ENCODE assay signal across 16 cellular contexts in genomic region chr21:42580076-42580792, GRCh38.
"Had no signal": no experiment of that assay in that cellular context is flagged by ENCODE, and none has a peak within 500 bp of the region (broad histone marks: within the 10 kb centered on the region; RNA-seq: fewer than 3 reads in every experiment).

No MANE protein-coding gene starts in this region.

- H3K27ac ChIP-seq: brain microvascular endothelial cell, esophagus squamous epithelium, lower lobe of right lung, pancreas, thyroid gland had no signal

- H3K27me3 ChIP-seq: esophagus squamous epithelium, pancreas, thyroid gland had no signal

- H3K9me3 ChIP-seq: lower lobe of right lung, pancreas, thyroid gland had no signal

- H3K4me3 ChIP-seq: esophagus squamous epithelium, lower lobe of right lung, pancreas, thyroid gland had no signal

- ATAC-seq: activated CD8-positive, alpha-beta memory T cell treated with anti-CD3 and anti-CD28 coated beads, Interleukin-2, amount 10 ng/mL, durations not matched to agents 7 days and 5 days; pancreas; stimulated activated naive B cell treated with anti-CD40 and anti-IgM and Interleukin-4, amounts not matched to agents 10 μg/mL and 1 μg/mL and 100 μg/mL, for 72 hours had no signal

- H3K36me3 ChIP-seq: brain microvascular endothelial cell had no signal

- DNase-seq: activated CD4-positive, alpha-beta T cell treated with anti-CD3 and anti-CD28 coated beads, Interleukin-2, amount 50 U/mL, for 48 hours; activated CD8-positive, alpha-beta memory T cell treated with anti-CD3 and anti-CD28 coated beads, Interleukin-2, amount 10 ng/mL, durations not matched to agents 7 days and 5 days; activated naive CD4-positive, alpha-beta T cell; brain microvascular endothelial cell; effector CD8-positive, alpha-beta T cell; esophagus squamous epithelium; hypothalamus; kidney glomerular epithelial cell; lower lobe of right lung; midbrain; retina; stimulated activated CD4-positive, alpha-beta T cell treated with anti-CD3 and anti-CD28 coated beads, Interleukin-15, amount 100 ng/mL, for 24 hours; stimulated activated CD4-positive, alpha-beta T cell treated with anti-CD3 and anti-CD28 coated beads, Interleukin-4, amount 100 ng/mL, for 1 hour; stimulated activated naive B cell treated with anti-CD40 and anti-IgM and Interleukin-4, amounts not matched to agents 10 μg/mL and 1 μg/mL and 100 μg/mL, for 72 hours; thyroid gland had no signal

- H3K4me1 ChIP-seq: lower lobe of right lung, pancreas, thyroid gland had no signal
